1 cellular context compared by ENCODE assay signal in genomic region chr16:46839986-46840443, GRCh38.
TF ChIP-seq lines count a peak whose summit lies in the region.

No MANE protein-coding gene starts in this region.

TF ChIP-seq in HepG2, 621 proteins besides CTCF, POLR2A, EP300 and RAD21 (continued from another document and continues in another):
- TF ChIP-seq ARID4A (CRISPR knock-in tag; IDR thresholded peaks at IDR 0.05; ENCODE audit: borderline replicate concordance) = peak; percentile 14; the same call in 1 of the 2 replicates
- no peak for TF ChIP-seq ZNF431 (CRISPR knock-in tag; IDR thresholded peaks at IDR 0.05; ENCODE audit: borderline replicate concordance, low read depth)
- TF ChIP-seq MYPOP (CRISPR knock-in tag; IDR thresholded peaks at IDR 0.05) = peak; percentile 65; the same call in 1 of the 2 replicates
- no peak for TF ChIP-seq FOSL2 (CRISPR knock-in tag; IDR thresholded peaks at IDR 0.05)
- no peak for TF ChIP-seq NFYB (CRISPR knock-in tag; IDR thresholded peaks at IDR 0.05)
- TF ChIP-seq NFKBIZ (CRISPR knock-in tag; IDR thresholded peaks at IDR 0.05) = no peak
- no peak for TF ChIP-seq RFX3 (CRISPR knock-in tag; IDR thresholded peaks at IDR 0.05)
- TF ChIP-seq ZNF382 (CRISPR knock-in tag; IDR thresholded peaks at IDR 0.05; ENCODE audit: borderline replicate concordance) = no peak
- 0 out of 2 replicates have a peak, but pooled peaks have one; percentile 34 for TF ChIP-seq ZNF232 (CRISPR knock-in tag; IDR thresholded peaks at IDR 0.05; ENCODE audit: borderline replicate concordance)
- TF ChIP-seq ZNF335 (CRISPR knock-in tag; IDR thresholded peaks at IDR 0.05) = no peak
- TF ChIP-seq, protein P1, sequence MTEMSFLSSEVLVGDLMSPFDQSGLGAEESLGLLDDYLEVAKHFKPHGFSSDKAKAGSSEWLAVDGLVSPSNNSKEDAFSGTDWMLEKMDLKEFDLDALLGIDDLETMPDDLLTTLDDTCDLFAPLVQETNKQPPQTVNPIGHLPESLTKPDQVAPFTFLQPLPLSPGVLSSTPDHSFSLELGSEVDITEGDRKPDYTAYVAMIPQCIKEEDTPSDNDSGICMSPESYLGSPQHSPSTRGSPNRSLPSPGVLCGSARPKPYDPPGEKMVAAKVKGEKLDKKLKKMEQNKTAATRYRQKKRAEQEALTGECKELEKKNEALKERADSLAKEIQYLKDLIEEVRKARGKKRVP (CRISPR knock-in tag; IDR thresholded peaks at IDR 0.05) = no peak
- 0 out of 2 replicates have a peak, but pooled peaks have one; percentile 46 for TF ChIP-seq ARID2 (CRISPR knock-in tag; IDR thresholded peaks at IDR 0.05; ENCODE audit: borderline replicate concordance)
- TF ChIP-seq, protein P2, sequence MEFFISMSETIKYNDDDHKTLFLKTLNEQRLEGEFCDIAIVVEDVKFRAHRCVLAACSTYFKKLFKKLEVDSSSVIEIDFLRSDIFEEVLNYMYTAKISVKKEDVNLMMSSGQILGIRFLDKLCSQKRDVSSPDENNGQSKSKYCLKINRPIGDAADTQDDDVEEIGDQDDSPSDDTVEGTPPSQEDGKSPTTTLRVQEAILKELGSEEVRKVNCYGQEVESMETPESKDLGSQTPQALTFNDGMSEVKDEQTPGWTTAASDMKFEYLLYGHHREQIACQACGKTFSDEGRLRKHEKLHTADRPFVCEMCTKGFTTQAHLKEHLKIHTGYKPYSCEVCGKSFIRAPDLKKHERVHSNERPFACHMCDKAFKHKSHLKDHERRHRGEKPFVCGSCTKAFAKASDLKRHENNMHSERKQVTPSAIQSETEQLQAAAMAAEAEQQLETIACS (CRISPR knock-in tag; IDR thresholded peaks at IDR 0.05) = no peak
- TF ChIP-seq, protein P3, sequence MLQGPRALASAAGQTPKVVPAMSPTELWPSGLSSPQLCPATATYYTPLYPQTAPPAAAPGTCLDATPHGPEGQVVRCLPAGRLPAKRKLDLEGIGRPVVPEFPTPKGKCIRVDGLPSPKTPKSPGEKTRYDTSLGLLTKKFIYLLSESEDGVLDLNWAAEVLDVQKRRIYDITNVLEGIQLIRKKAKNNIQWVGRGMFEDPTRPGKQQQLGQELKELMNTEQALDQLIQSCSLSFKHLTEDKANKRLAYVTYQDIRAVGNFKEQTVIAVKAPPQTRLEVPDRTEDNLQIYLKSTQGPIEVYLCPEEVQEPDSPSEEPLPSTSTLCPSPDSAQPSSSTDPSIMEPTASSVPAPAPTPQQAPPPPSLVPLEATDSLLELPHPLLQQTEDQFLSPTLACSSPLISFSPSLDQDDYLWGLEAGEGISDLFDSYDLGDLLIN (CRISPR knock-in tag; IDR thresholded peaks at IDR 0.05; ENCODE audit: borderline replicate concordance) = no peak
- no peak for TF ChIP-seq ATAD3A (CRISPR knock-in tag; IDR thresholded peaks at IDR 0.05)
- TF ChIP-seq, protein P4, sequence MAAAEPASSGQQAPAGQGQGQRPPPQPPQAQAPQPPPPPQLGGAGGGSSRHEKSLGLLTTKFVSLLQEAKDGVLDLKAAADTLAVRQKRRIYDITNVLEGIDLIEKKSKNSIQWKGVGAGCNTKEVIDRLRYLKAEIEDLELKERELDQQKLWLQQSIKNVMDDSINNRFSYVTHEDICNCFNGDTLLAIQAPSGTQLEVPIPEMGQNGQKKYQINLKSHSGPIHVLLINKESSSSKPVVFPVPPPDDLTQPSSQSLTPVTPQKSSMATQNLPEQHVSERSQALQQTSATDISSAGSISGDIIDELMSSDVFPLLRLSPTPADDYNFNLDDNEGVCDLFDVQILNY (CRISPR knock-in tag; conservative IDR thresholded peaks at IDR 0.05) = no peak
- TF ChIP-seq REL (CRISPR knock-in tag; conservative IDR thresholded peaks at IDR 0.05) = no peak
- TF ChIP-seq SATB2 (CRISPR knock-in tag; IDR thresholded peaks at IDR 0.05) = no peak
- TF ChIP-seq MTA3 (CRISPR knock-in tag; IDR thresholded peaks at IDR 0.05) = no peak
- no peak for TF ChIP-seq KLF11 (CRISPR knock-in tag; IDR thresholded peaks at IDR 0.05)
- no peak for TF ChIP-seq RARG (CRISPR knock-in tag; IDR thresholded peaks at IDR 0.05; ENCODE audit: low read depth)
- TF ChIP-seq PHF5A (CRISPR knock-in tag; IDR thresholded peaks at IDR 0.05; ENCODE audit: low read depth, unreplicated experiment) = peak; percentile 38
- TF ChIP-seq, protein P5, sequence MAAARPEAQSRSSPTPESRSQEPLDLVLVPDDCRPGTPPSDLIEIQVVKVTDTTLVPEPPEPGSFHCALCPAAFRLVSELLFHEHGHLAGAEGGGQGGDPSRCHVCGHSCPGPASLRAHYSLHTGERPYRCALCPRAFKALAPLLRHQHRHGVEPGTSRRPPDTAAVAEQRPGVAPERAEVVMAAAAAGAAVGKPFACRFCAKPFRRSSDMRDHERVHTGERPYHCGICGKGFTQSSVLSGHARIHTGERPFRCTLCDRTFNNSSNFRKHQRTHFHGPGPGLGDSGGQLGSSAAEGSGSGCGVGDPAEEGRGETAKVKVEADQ (CRISPR knock-in tag; IDR thresholded peaks at IDR 0.05; ENCODE audit: borderline replicate concordance) = no peak
- no peak for TF ChIP-seq FOXM1 (CRISPR knock-in tag; IDR thresholded peaks at IDR 0.05)
- TF ChIP-seq ZNF841 (CRISPR knock-in tag; IDR thresholded peaks at IDR 0.05; ENCODE audit: borderline replicate concordance) = no peak
- no peak for TF ChIP-seq U2AF1 (optimal IDR thresholded peaks at IDR 0.05; ENCODE audit: low read depth, low read length)
- TF ChIP-seq KLF13 (CRISPR knock-in tag; IDR thresholded peaks at IDR 0.05) = no peak
- TF ChIP-seq MTF1 (CRISPR knock-in tag; IDR thresholded peaks at IDR 0.05) = no peak
- no peak for TF ChIP-seq ZBTB49 (CRISPR knock-in tag; IDR thresholded peaks at IDR 0.05; ENCODE audit: borderline replicate concordance)
- peak; percentile 82 for TF ChIP-seq KAT8 (CRISPR knock-in tag; IDR thresholded peaks at IDR 0.05)
- TF ChIP-seq, protein P6, sequence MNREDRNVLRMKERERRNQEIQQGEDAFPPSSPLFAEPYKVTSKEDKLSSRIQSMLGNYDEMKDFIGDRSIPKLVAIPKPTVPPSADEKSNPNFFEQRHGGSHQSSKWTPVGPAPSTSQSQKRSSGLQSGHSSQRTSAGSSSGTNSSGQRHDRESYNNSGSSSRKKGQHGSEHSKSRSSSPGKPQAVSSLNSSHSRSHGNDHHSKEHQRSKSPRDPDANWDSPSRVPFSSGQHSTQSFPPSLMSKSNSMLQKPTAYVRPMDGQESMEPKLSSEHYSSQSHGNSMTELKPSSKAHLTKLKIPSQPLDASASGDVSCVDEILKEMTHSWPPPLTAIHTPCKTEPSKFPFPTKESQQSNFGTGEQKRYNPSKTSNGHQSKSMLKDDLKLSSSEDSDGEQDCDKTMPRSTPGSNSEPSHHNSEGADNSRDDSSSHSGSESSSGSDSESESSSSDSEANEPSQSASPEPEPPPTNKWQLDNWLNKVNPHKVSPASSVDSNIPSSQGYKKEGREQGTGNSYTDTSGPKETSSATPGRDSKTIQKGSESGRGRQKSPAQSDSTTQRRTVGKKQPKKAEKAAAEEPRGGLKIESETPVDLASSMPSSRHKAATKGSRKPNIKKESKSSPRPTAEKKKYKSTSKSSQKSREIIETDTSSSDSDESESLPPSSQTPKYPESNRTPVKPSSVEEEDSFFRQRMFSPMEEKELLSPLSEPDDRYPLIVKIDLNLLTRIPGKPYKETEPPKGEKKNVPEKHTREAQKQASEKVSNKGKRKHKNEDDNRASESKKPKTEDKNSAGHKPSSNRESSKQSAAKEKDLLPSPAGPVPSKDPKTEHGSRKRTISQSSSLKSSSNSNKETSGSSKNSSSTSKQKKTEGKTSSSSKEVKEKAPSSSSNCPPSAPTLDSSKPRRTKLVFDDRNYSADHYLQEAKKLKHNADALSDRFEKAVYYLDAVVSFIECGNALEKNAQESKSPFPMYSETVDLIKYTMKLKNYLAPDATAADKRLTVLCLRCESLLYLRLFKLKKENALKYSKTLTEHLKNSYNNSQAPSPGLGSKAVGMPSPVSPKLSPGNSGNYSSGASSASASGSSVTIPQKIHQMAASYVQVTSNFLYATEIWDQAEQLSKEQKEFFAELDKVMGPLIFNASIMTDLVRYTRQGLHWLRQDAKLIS (CRISPR knock-in tag; IDR thresholded peaks at IDR 0.05) = no peak
- no peak for TF ChIP-seq PHB2 (IDR thresholded peaks at IDR 0.05; ENCODE audit: partially characterized antibody)
- TF ChIP-seq MIER3 (CRISPR knock-in tag; IDR thresholded peaks at IDR 0.05; ENCODE audit: borderline replicate concordance) = 0 out of 2 replicates have a peak, but pooled peaks have one; percentile 73
- TF ChIP-seq HNRNPK (IDR thresholded peaks at IDR 0.05; ENCODE audit: low read depth, low read length, poor library complexity, severe bottlenecking) = no peak
- peak; percentile 75; the same call in 1 of the 2 replicates for TF ChIP-seq PITX1 (CRISPR knock-in tag; IDR thresholded peaks at IDR 0.05)
- TF ChIP-seq, protein P7, sequence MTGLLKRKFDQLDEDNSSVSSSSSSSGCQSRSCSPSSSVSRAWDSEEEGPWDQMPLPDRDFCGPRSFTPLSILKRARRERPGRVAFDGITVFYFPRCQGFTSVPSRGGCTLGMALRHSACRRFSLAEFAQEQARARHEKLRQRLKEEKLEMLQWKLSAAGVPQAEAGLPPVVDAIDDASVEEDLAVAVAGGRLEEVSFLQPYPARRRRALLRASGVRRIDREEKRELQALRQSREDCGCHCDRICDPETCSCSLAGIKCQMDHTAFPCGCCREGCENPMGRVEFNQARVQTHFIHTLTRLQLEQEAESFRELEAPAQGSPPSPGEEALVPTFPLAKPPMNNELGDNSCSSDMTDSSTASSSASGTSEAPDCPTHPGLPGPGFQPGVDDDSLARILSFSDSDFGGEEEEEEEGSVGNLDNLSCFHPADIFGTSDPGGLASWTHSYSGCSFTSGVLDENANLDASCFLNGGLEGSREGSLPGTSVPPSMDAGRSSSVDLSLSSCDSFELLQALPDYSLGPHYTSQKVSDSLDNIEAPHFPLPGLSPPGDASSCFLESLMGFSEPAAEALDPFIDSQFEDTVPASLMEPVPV (CRISPR knock-in tag; IDR thresholded peaks at IDR 0.05) = no peak
- peak; percentile 50; the same call in 1 of the 2 replicates for TF ChIP-seq ZNF230 (CRISPR knock-in tag; IDR thresholded peaks at IDR 0.05)
- TF ChIP-seq TSC22D2 (CRISPR knock-in tag; IDR thresholded peaks at IDR 0.05; ENCODE audit: borderline replicate concordance) = peak; percentile 2; the same call in 1 of the 2 replicates
- TF ChIP-seq PRDM4 (CRISPR knock-in tag; IDR thresholded peaks at IDR 0.05; ENCODE audit: borderline replicate concordance) = no peak
